ENCODE assay signal across 17 cellular contexts in genomic region chr17:57352658-57353057, GRCh38.
DNase-seq lines count a peak whose midpoint lies in the region; ATAC-seq and TF ChIP-seq lines count a peak whose summit lies in the region.
"Had no signal": no experiment of that assay in that cellular context is flagged by ENCODE, and none has a peak within 500 bp of the region (broad histone marks: within the 10 kb centered on the region; RNA-seq: fewer than 3 reads in every experiment).

No MANE protein-coding gene starts in this region.

- H3K4me1 ChIP-seq in BLaER1, result peaks cover 59% of the 10 kb centered on the region

- H3K4me2 ChIP-seq in BLaER1, result peak overlapping the region; percentile 75

- H3K27me3 ChIP-seq in BLaER1, result no peaks in the 10 kb centered on the region
- H3K27me3 ChIP-seq: BLaER1 treated with 17β-estradiol and CSF1 and Interleukin-3, amounts not matched to agents 10 nM and 100 nM had no signal

- H3K9me3 ChIP-seq in BLaER1, result no peaks in the 10 kb centered on the region

- peaks cover 81% of the 10 kb centered on the region for H3K4me1 Mint-ChIP-seq in nephron progenitor cell

- ATAC-seq in Right ventricle myocardium superior (ENCODE audit: poor library complexity) (peak; percentile 16), GM18520 (IDR thresholded peaks at IDR 0.05; ENCODE audit: unreplicated experiment) (no peak), HG02623 (IDR thresholded peaks at IDR 0.05; ENCODE audit: unreplicated experiment) (no peak)

- no peak overlapping the region for H3K27ac ChIP-seq in BLaER1
- H3K27ac ChIP-seq: BLaER1 treated with 17β-estradiol and CSF1 and Interleukin-3, amounts not matched to agents 10 nM and 100 nM had no signal

- no peak overlapping the region for H3K9ac ChIP-seq in BLaER1
- H3K9ac ChIP-seq: BLaER1 treated with 17β-estradiol and CSF1 and Interleukin-3, amounts not matched to agents 10 nM and 100 nM had no signal

- H3K36me3 Mint-ChIP-seq in nephron progenitor cell (ENCODE audit: low read depth), result peaks cover 72% of the 10 kb centered on the region

- H3K9me3 Mint-ChIP-seq in nephron progenitor cell, result no peaks in the 10 kb centered on the region
- H3K9me3 Mint-ChIP-seq: CD8-positive, alpha-beta memory T cell; HFFc6 had no signal

- peaks cover 100% of the 10 kb centered on the region for H4K20me1 ChIP-seq in BLaER1

- H3K27me3 Mint-ChIP-seq in nephron progenitor cell (ENCODE audit: low read depth, poor library complexity), result no peaks in the 10 kb centered on the region
- H3K27me3 Mint-ChIP-seq: CD8-positive, alpha-beta memory T cell had no signal

- intact Hi-C loops in Right ventricle myocardium superior (cut with DNase I), result no loop called here

- H3K36me3 ChIP-seq in BLaER1, result peaks cover 76% of the 10 kb centered on the region

- peak overlapping the region; percentile 70 for H3K27ac Mint-ChIP-seq in nephron progenitor cell
- H3K27ac Mint-ChIP-seq: HFFc6 had no signal

- TF ChIP-seq CTCF in nephron progenitor cell (IDR thresholded peaks at IDR 0.05), result no peak

- no peak overlapping the region for H3K4me3 Mint-ChIP-seq in nephron progenitor cell
- H3K4me3 Mint-ChIP-seq: HFFc6 had no signal

- peak; percentile 60 for DNase-seq in NCI-H460 (ENCODE audit: extremely low read depth, low read depth)
- DNase-seq in Right ventricle myocardium superior, result no peak
- no peak for DNase-seq in nephron progenitor cell
- no peak for DNase-seq in NCI-H187 (lab: John Stamatoyannopoulos, UW)
- DNase-seq in NCI-H1105 (lab: John Stamatoyannopoulos, UW), result no peak
- DNase-seq: CD8-positive, alpha-beta memory T cell; DMS79; H7; HFFc6; NCI-H187 treated with DMSO at 0.1 percent for 48 hours; NCI-H226; NCI-H524 treated with DMSO at 0.1 percent for 48 hours; SW 1271 had no signal

- H3K4me3 ChIP-seq in BLaER1, result no peak overlapping the region
- H3K4me3 ChIP-seq: BLaER1 treated with 17β-estradiol and CSF1 and Interleukin-3, amounts not matched to agents 10 nM and 100 nM had no signal
